Comparison of ENCODE assay signal across 8 cellular contexts in genomic region chr4:143184217-143184502, GRCh38. TPM values are rescaled to one million over a fixed set of nuclear protein-coding genes. Genes with fewer than 3 reads are reported as not detected.
A peak's percentile ranks its signal among the peaks of the same experiment; 100 is the strongest.
DNase-seq lines count a peak whose midpoint lies in the region; ATAC-seq, FAIRE-seq and TF ChIP-seq lines count a peak whose summit lies in the region.

No MANE protein-coding gene starts in this region.

- H3K27me3 ChIP-seq in CD4-positive, CD25-positive, alpha-beta regulatory T cell (ENCODE audit: control insufficient read depth, insufficient read depth, low read length), result no peaks in the 10 kb centered on the region
- H3K27me3 ChIP-seq in right cardiac atrium (ENCODE audit: control insufficient read depth, insufficient read depth) (no peaks in the 10 kb centered on the region), skeletal muscle tissue (ENCODE audit: control insufficient read depth in 3 of 3, insufficient read depth in 3 of 3, low read length in 3 of 3) (no peaks in the 10 kb centered on the region)

- under 1% methylated on average over 11 of the region's 11 CpGs for WGBS in right cardiac atrium

- H3K36me3 Mint-ChIP-seq in CD4-positive, CD25-positive, alpha-beta regulatory T cell, result peaks cover 20% of the 10 kb centered on the region
- peaks cover 36% of the 10 kb centered on the region for H3K36me3 Mint-ChIP-seq in activated CD4-positive, alpha-beta memory T cell treated with anti-CD3 and anti-CD28 coated beads, Interleukin-2, amount 10 ng/mL, durations not matched to agents 7 days and 5 days (ENCODE audit: low read depth)

- H3K36me3 ChIP-seq in CD4-positive, CD25-positive, alpha-beta regulatory T cell (ENCODE audit: control insufficient read depth, insufficient read depth, low read length), result no peaks in the 10 kb centered on the region
- no peaks in the 10 kb centered on the region for H3K36me3 ChIP-seq in skeletal muscle tissue (ENCODE audit: control insufficient read depth in 3 of 3, insufficient read depth in 3 of 3, low read length in 3 of 3)

- no peak for DNase-seq in CD4-positive, CD25-positive, alpha-beta regulatory T cell
- DNase-seq in activated CD4-positive, alpha-beta memory T cell treated with anti-CD3 and anti-CD28 coated beads, Interleukin-2, amount 10 ng/mL, durations not matched to agents 7 days and 5 days, result no peak
- DNase-seq in right cardiac atrium (no peak), 8988T (no peak), D721Med (ENCODE audit: insufficient read length, low spot score) (no peak)

- no peaks in the 10 kb centered on the region for H3K27me3 Mint-ChIP-seq in CD4-positive, CD25-positive, alpha-beta regulatory T cell
- no peaks in the 10 kb centered on the region for H3K27me3 Mint-ChIP-seq in activated CD4-positive, alpha-beta memory T cell treated with anti-CD3 and anti-CD28 coated beads, Interleukin-2, amount 10 ng/mL, durations not matched to agents 7 days and 5 days

- CTCF ChIA-PET in activated CD4-positive, alpha-beta memory T cell treated with anti-CD3 and anti-CD28 coated beads, Interleukin-2, amount 10 ng/mL, durations not matched to agents 7 days and 5 days (lab: Charles Lee), result no interaction called here

- peak overlapping the region; percentile 97 for H3K27ac ChIP-seq in CD4-positive, CD25-positive, alpha-beta regulatory T cell (ENCODE audit: insufficient read depth, low read length, poor library complexity, severe bottlenecking)
- H3K27ac ChIP-seq in right cardiac atrium (ENCODE audit: low read length) (peak overlapping the region; percentile 84), skeletal muscle tissue (ENCODE audit: low read depth, low read length) (peak overlapping the region; percentile 97)

- peak; percentile 28 to 42 for ATAC-seq in CD4-positive, CD25-positive, alpha-beta regulatory T cell (ENCODE audit: low read depth in 2 of 2)
- ATAC-seq in GM19351 (IDR thresholded peaks at IDR 0.05; ENCODE audit: unreplicated experiment) (peak; percentile 15), HG03378 (IDR thresholded peaks at IDR 0.05; ENCODE audit: unreplicated experiment) (peak; percentile 29), right cardiac atrium (peak; percentile 32 to 36)

- H3K4me1 Mint-ChIP-seq in CD4-positive, CD25-positive, alpha-beta regulatory T cell, result peaks cover 21 to 64% (median 52%) of the 10 kb centered on the region in 4 donors
- peaks cover 36% of the 10 kb centered on the region for H3K4me1 Mint-ChIP-seq in activated CD4-positive, alpha-beta memory T cell treated with anti-CD3 and anti-CD28 coated beads, Interleukin-2, amount 10 ng/mL, durations not matched to agents 7 days and 5 days

- peak overlapping the region; percentile 95 to 98 (median 98) for H3K27ac Mint-ChIP-seq in CD4-positive, CD25-positive, alpha-beta regulatory T cell
- H3K27ac Mint-ChIP-seq in activated CD4-positive, alpha-beta memory T cell treated with anti-CD3 and anti-CD28 coated beads, Interleukin-2, amount 10 ng/mL, durations not matched to agents 7 days and 5 days, result peak overlapping the region; percentile 90

- TF ChIP-seq CTCF in D721Med (IDR thresholded peaks at IDR 0.05; ENCODE audit: insufficient read depth, missing control alignments), result no peak

- intact Hi-C loops in right cardiac atrium (cut with DNase I), result no loop called here

- H3K9me3 Mint-ChIP-seq in CD4-positive, CD25-positive, alpha-beta regulatory T cell, result no peaks in the 10 kb centered on the region
- H3K9me3 Mint-ChIP-seq in activated CD4-positive, alpha-beta memory T cell treated with anti-CD3 and anti-CD28 coated beads, Interleukin-2, amount 10 ng/mL, durations not matched to agents 7 days and 5 days, result no peaks in the 10 kb centered on the region

- H3K4me1 ChIP-seq in CD4-positive, CD25-positive, alpha-beta regulatory T cell (ENCODE audit: control insufficient read depth, insufficient read depth, low read length, poor library complexity, severe bottlenecking), result peaks cover 37% of the 10 kb centered on the region
- H3K4me1 ChIP-seq in right cardiac atrium (ENCODE audit: control insufficient read depth, insufficient read depth, low read length) (no peaks in the 10 kb centered on the region), skeletal muscle tissue (ENCODE audit: control insufficient read depth in 3 of 3, insufficient read depth in 3 of 3, low read length in 3 of 3) (peaks cover 0 to 30% (median 13%) of the 10 kb centered on the region in 3 donors)

- FAIRE-seq in D721Med (lab: Jason Lieb, UNC), result no peak

- H3K9me3 ChIP-seq in CD4-positive, CD25-positive, alpha-beta regulatory T cell (ENCODE audit: control insufficient read depth in 2 of 2, low read length in 2 of 2), result no peaks in the 10 kb centered on the region
- H3K9me3 ChIP-seq in right cardiac atrium (ENCODE audit: control insufficient read depth, low read length), result no peaks in the 10 kb centered on the region
- H3K9me3 ChIP-seq in skeletal muscle tissue (ENCODE audit: control insufficient read depth in 3 of 3, low read length in 3 of 3), result no peaks in the 10 kb centered on the region

- peak overlapping the region; percentile 84 to 97 (median 93) for H3K9ac ChIP-seq in skeletal muscle tissue (ENCODE audit: low read depth in 1 of 3, low read length in 3 of 3)

- peak overlapping the region; percentile 100 for H3K4me3 ChIP-seq in CD4-positive, CD25-positive, alpha-beta regulatory T cell (ENCODE audit: low read depth, low read length)
- H3K4me3 ChIP-seq in right cardiac atrium (ENCODE audit: low read length), result peak overlapping the region; percentile 79
- peak overlapping the region; percentile 75 to 98 (median 90) for H3K4me3 ChIP-seq in skeletal muscle tissue (ENCODE audit: low read length in 3 of 3)

- peak overlapping the region; percentile 93 to 97 (median 95) for H3K4me3 Mint-ChIP-seq in CD4-positive, CD25-positive, alpha-beta regulatory T cell
- peak overlapping the region; percentile 87 for H3K4me3 Mint-ChIP-seq in activated CD4-positive, alpha-beta memory T cell treated with anti-CD3 and anti-CD28 coated beads, Interleukin-2, amount 10 ng/mL, durations not matched to agents 7 days and 5 days

- POLR2A ChIA-PET in activated CD4-positive, alpha-beta memory T cell treated with anti-CD3 and anti-CD28 coated beads, Interleukin-2, amount 10 ng/mL, durations not matched to agents 7 days and 5 days (lab: Charles Lee), result interaction anchor here (1.1 to 2.4 kb wide), 2 partner anchors 8 to 330 kb away, joined by 3 to 9 read pairs; no protein-coding TSS in a partner anchor

RNA-seq across cellular contexts. Expression of gene USP38, which starts 0.6 kb away (rescaled TPM):
- 39.1 TPM for total RNA-seq in CD4-positive, CD25-positive, alpha-beta regulatory T cell
- 10 to 100 TPM; 21.0 to 28.3 (median 25.4) TPM for polyA plus RNA-seq in CD4-positive, CD25-positive, alpha-beta regulatory T cell
- 10 to 100 TPM; 25.9 to 27.9 TPM for total RNA-seq in activated CD4-positive, alpha-beta memory T cell treated with anti-CD3 and anti-CD28 coated beads, Interleukin-2, amount 10 ng/mL, durations not matched to agents 7 days and 5 days
- total RNA-seq in right cardiac atrium (10 to 100 TPM; 19.1 to 21.1 (median 19.4) TPM), skeletal muscle tissue (12.5 TPM)
- 7.1 TPM for polyA plus RNA-seq in right cardiac atrium
